ENCODE assay signal across 1 cellular context in genomic region chr1:184389446-184389845, GRCh38.
TF ChIP-seq lines count a peak whose summit lies in the region.

No MANE protein-coding gene starts in this region.

TF ChIP-seq in IMR-90, 13 proteins besides CTCF, POLR2A, EP300 and RAD21 (continued from another document):
- TF ChIP-seq USF2 (IDR thresholded peaks at IDR 0.05; ENCODE audit: low read depth, low read length) = no peak
- TF ChIP-seq BHLHE40 (IDR thresholded peaks at IDR 0.05; ENCODE audit: low read depth, low read length) = no peak
- TF ChIP-seq RCOR1 (IDR thresholded peaks at IDR 0.05; ENCODE audit: insufficient replicate concordance, low read length) = no peak
